Comparison of ENCODE assay signal across 9 cellular contexts in the genomic region with DNA sequence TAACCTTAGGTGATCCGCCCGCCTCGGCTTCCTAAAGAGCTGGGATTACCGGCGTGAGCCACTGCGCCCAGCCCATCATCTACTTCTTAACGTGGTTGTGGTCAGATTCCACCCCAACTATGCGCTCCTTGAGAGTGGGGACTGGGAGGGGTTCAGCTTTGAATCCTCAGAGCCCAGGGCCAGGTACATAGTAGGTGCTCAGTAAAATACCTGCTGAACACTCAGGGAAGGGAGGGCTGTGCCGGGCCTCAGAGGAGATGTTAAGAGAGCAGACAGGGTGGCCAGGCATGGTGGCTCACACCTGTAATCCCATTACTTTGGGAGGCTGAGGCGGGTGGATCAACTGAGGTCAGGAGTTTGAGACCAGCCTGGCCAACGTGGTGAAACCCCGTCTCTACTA. TPM values are rescaled to one million over a fixed set of nuclear protein-coding genes. Genes with fewer than 3 reads are reported as not detected.
A peak's percentile ranks its signal among the peaks of the same experiment; 100 is the strongest.
DNase-seq lines count a peak whose midpoint lies in the region; ATAC-seq, FAIRE-seq and TF ChIP-seq lines count a peak whose summit lies in the region.
"Had no signal": no experiment of that assay in that cellular context is flagged by ENCODE, and none has a peak within 500 bp of the region (broad histone marks: within the 10 kb centered on the region; RNA-seq: fewer than 3 reads in every experiment).

No MANE protein-coding gene starts in this region.

- CTCF ChIA-PET in K562 (lab: Yijun Ruan, JAX; ENCODE audit: low intra/inter-chr PET ratio), result no interaction called here

- ATAC-seq in right cardiac atrium, result no peak
- ATAC-seq in left ventricle myocardium superior, result no peak
- no peak for ATAC-seq in K562
- no peak for ATAC-seq in natural killer cell
- ATAC-seq in HG02642 (IDR thresholded peaks at IDR 0.05; ENCODE audit: poor library complexity, unreplicated experiment), result no peak

- H3K4me1 ChIP-seq in right cardiac atrium (ENCODE audit: control insufficient read depth, insufficient read depth, low read length) (peaks cover 4% of the 10 kb centered on the region), K562 (replicated peaks in 1 of 2; ENCODE audit: control insufficient read depth in 2 of 2, insufficient read depth in 2 of 2, low read length in 2 of 2) (peaks cover 2 to 57% of the 10 kb centered on the region in 2 experiments; a peak in 3 of 5 replicates), vagina (peaks cover 64% of the 10 kb centered on the region)

- peaks cover 21 to 58% of the 10 kb centered on the region in 2 donors for H3K4me1 Mint-ChIP-seq in natural killer cell

- 87% methylated on average over 12 of the region's 12 CpGs for WGBS in right cardiac atrium
- 77% methylated on average over 8 of the region's 12 CpGs for WGBS in K562 (ENCODE audit: insufficient coverage, low coverage, missing lambda C conversion rate)

- peak overlapping the region; percentile 94 to 97 for H3K27ac Mint-ChIP-seq in natural killer cell

- H3K36me3 Mint-ChIP-seq in natural killer cell, result no peaks in the 10 kb centered on the region

- no peak for TF ChIP-seq EP300 in K562 (IDR thresholded peaks at IDR 0.05; ENCODE audit: low read length)

- H3K27ac ChIP-seq in right cardiac atrium (ENCODE audit: low read length), result peak overlapping the region; percentile 37
- peak overlapping the region; percentile 74; the same call in 2 of the 3 replicates for H3K27ac ChIP-seq in K562 (ENCODE audit: extremely low read depth, low read depth, low read length)
- H3K27ac ChIP-seq in vagina, result peak overlapping the region; percentile 98

- peak overlapping the region in 1 of 2 experiments; percentile 68; a peak in 2 of 4 replicates for H3K9ac ChIP-seq in K562 (ENCODE audit: insufficient read depth in 1 of 2, low read depth in 2 of 2, low read length in 2 of 2)

- H3K36me3 ChIP-seq in K562 (ENCODE audit: control insufficient read depth, insufficient read depth, low read length) (peaks cover 5% of the 10 kb centered on the region; the same call in 1 of the 3 replicates), vagina (no peaks in the 10 kb centered on the region)

- H3K4me3 ChIP-seq in right cardiac atrium (ENCODE audit: low read length) (no peak overlapping the region), K562 (no peak overlapping the region), vagina (no peak overlapping the region)

- no peaks in the 10 kb centered on the region for H3K27me3 ChIP-seq in right cardiac atrium (ENCODE audit: control insufficient read depth, insufficient read depth)
- no peaks in the 10 kb centered on the region for H3K27me3 ChIP-seq in K562 (ENCODE audit: control insufficient read depth in 2 of 2, insufficient read depth in 2 of 2, low read length in 2 of 2)
- H3K27me3 ChIP-seq in vagina, result no peaks in the 10 kb centered on the region

- no TSS peak for BruUV-seq in K562 (replicated peaks; lab: Mats Ljungman, UMichigan)

- in situ Hi-C loops in K562 (cut with MboI), result no loop called here
- in situ Hi-C loops in G401 (cut with HindIII; ENCODE audit: low sequenced_read_pairs), result no loop called here

- H2AFZ ChIP-seq in K562 (ENCODE audit: low read depth, low read length), result no peak overlapping the region

- H3K4me3 Mint-ChIP-seq in natural killer cell, result no peak overlapping the region

- peaks cover 23% of the 10 kb centered on the region for H3K79me2 ChIP-seq in K562 (ENCODE audit: control insufficient read depth, insufficient read depth, low read length)

- DNase-seq in right cardiac atrium, result no peak
- no peak for DNase-seq in left ventricle myocardium superior
- DNase-seq in K562 (ENCODE audit: extremely low read depth in 1 of 4, low spot score in 3 of 4), result no peak
- no peak for DNase-seq in natural killer cell
- no peak for DNase-seq in vagina (ENCODE audit: extremely low spot score in 2 of 2)
- no peak for DNase-seq in G401 (ENCODE audit: low spot score)
- no peak for DNase-seq in NCI-H2107 treated with DMSO at 0.1 percent for 48 hours (lab: John Stamatoyannopoulos, UW; ENCODE audit: unreplicated experiment)
- DNase-seq: NCI-H2171 treated with DMSO at 0.1 percent for 48 hours had no signal

- no peaks in the 10 kb centered on the region for H3K9me3 Mint-ChIP-seq in natural killer cell

- POLR2A ChIA-PET in K562 (lab: Yijun Ruan, JAX), result interaction anchor here (1.2 to 2.1 kb wide), 2 partner anchors 13 to 15 kb away, joined by 3 to 10 read pairs; no protein-coding TSS in a partner anchor

- no peaks in the 10 kb centered on the region for H3K9me1 ChIP-seq in K562 (ENCODE audit: control insufficient read depth, insufficient read depth, low read length)

- TF ChIP-seq POLR2A in K562 (conservative IDR thresholded peaks at IDR 0.05), result no peak
- no peak for TF ChIP-seq POLR2A in vagina (IDR thresholded peaks at IDR 0.05)

- no peaks in the 10 kb centered on the region for H3K27me3 Mint-ChIP-seq in natural killer cell (ENCODE audit: low read depth in 2 of 2)

- TF ChIP-seq CTCF in K562 (IDR thresholded peaks at IDR 0.05 in 2 of 3, conservative IDR thresholded peaks at IDR 0.05 in 1 of 3; ENCODE audit: insufficient read depth in 2 of 3, low read depth in 1 of 3, low read length in 3 of 3), result no peak
- no peak for TF ChIP-seq CTCF in natural killer cell (IDR thresholded peaks at IDR 0.05)
- TF ChIP-seq CTCF in vagina (IDR thresholded peaks at IDR 0.05), result no peak

- H4K20me1 ChIP-seq in K562 (replicated peaks; ENCODE audit: control insufficient read depth, insufficient read depth, low read length), result no peaks in the 10 kb centered on the region

- TF ChIP-seq RAD21 in K562 (CRISPR knock-in tag; conservative IDR thresholded peaks at IDR 0.05 in 1 of 2, IDR thresholded peaks at IDR 0.05 in 1 of 2), result no peak

- H3K9me3 ChIP-seq in right cardiac atrium (ENCODE audit: control insufficient read depth, low read length) (no peaks in the 10 kb centered on the region), K562 (replicated peaks; ENCODE audit: control insufficient read depth, insufficient read depth, low read depth, low read length) (no peaks in the 10 kb centered on the region), vagina (no peaks in the 10 kb centered on the region)

- 0 out of 2 replicates have a peak overlapping the region, but pooled peaks have one; percentile 37 for H3K4me2 ChIP-seq in K562 (ENCODE audit: insufficient read depth, low read length)

- intact Hi-C loops in right cardiac atrium (cut with DNase I) (no loop called here), left ventricle myocardium superior (cut with micrococcal nuclease) (no loop called here), K562 (cut with micrococcal nuclease) (no loop called here), natural killer cell (cut with micrococcal nuclease) (no loop called here), vagina (cut with DNase I) (loop anchor here (5.0 kb wide), 1 partner anchor 42 kb away; no protein-coding TSS in a partner anchor)

- no peak for FAIRE-seq in K562 (lab: Jason Lieb, UNC)

RNA-seq across cellular contexts. Expression of a gene that starts 1.2 kb away (rescaled TPM):
- 100 to 1,000 TPM; 438 to 693 (median 551) TPM for total RNA-seq in right cardiac atrium
- polyA plus RNA-seq in right cardiac atrium, result 1,338 TPM
- 1,086 TPM for total RNA-seq in left ventricle myocardium superior
- 14.2 and 41.4 TPM in 2 replicates for total RNA-seq in K562 (2011; cell fraction: chromatin; rRNA removed; ENCODE audit: low replicate concordance)
- total RNA-seq in K562 (2011; cell fraction: nucleolus; rRNA removed), result 152 and 183 TPM in 2 replicates
- total RNA-seq in K562 (2011; cell fraction: nucleoplasm; rRNA removed), result 99.6 and 131 TPM in 2 replicates
- total RNA-seq in K562 (2014; rRNA removed), result 373 and 487 TPM in 2 replicates
- 94.3 and 160 TPM in 2 replicates for total RNA-seq in K562 (2014; rRNA removed; fragmentation: Illumina TruSeq; extraction: Trizol)
- 455 and 466 TPM in 2 replicates for total RNA-seq in K562 (2015; rRNA removed; fragmentation: Illumina TruSeq; extraction: Trizol)
- 330 and 373 TPM in 2 replicates for total RNA-seq in K562 (2021)
- 800 and 995 TPM in 2 replicates for polyA plus RNA-seq in K562 (2011; rRNA removed)
- polyA plus RNA-seq in K562 (2011; cell fraction: cytosol; rRNA removed), result 1,618 and 2,500 TPM in 2 replicates
- polyA plus RNA-seq in K562 (2011; cell fraction: nucleus; rRNA removed), result 492 and 635 TPM in 2 replicates
- polyA plus RNA-seq in K562 (2012), result 1,292 and 1,616 TPM in 2 replicates
- 189 and 298 TPM in 2 replicates for polyA plus RNA-seq in K562 (2014; fragmentation: Illumina TruSeq; extraction: Trizol)
- polyA plus RNA-seq in K562 (2014; fragmentation: Nextera tagmentation; extraction: Ambion mirVana), result 100 to 1,000 TPM; 240 to 301 TPM
- 474 and 680 TPM in 2 replicates for polyA plus RNA-seq in K562 (2014; rRNA removed)
- 187 and 354 TPM in 2 replicates for polyA minus RNA-seq in K562 (2011; rRNA and poly(A)+ RNA removed)
- polyA minus RNA-seq in K562 (2011; cell fraction: cytosol; rRNA and poly(A)+ RNA removed), result 194 and 200 TPM in 2 replicates
- 64.1 and 86.9 TPM in 2 replicates for polyA minus RNA-seq in K562 (2011; cell fraction: nucleus; rRNA and poly(A)+ RNA removed)
- total RNA-seq in natural killer cell, result 100 to 1,000 TPM; 195 to 218 (median 214) TPM
- total RNA-seq in vagina, result 1,638 TPM
- total RNA-seq in G401 (2014; rRNA removed; shearing (Covaris generic)), result 435 and 601 TPM in 2 replicates

RNA-seq across cellular contexts. Expression of a gene that starts 11.9 kb away (rescaled TPM):
- total RNA-seq in right cardiac atrium (10 to 100 TPM; 13.5 to 16.4 (median 14.4) TPM), left ventricle myocardium superior (12.0 TPM), K562 (2014; rRNA removed) (40.9 and 42.2 TPM in 2 replicates), K562 (2014; rRNA removed; fragmentation: Illumina TruSeq; extraction: Trizol) (8.4 and 13.9 TPM in 2 replicates), K562 (2015; rRNA removed; fragmentation: Illumina TruSeq; extraction: Trizol) (29.1 and 33.7 TPM in 2 replicates), K562 (2021) (26.8 and 28.5 TPM in 2 replicates), natural killer cell (10 to 100 TPM; 28.0 to 45.1 (median 39.0) TPM), vagina (28.2 TPM)
- polyA plus RNA-seq in right cardiac atrium (16.3 TPM), K562 (2011; rRNA removed) (17.2 and 19.8 TPM in 2 replicates), K562 (2014; fragmentation: Illumina TruSeq; extraction: Trizol) (33.6 and 34.3 TPM in 2 replicates), K562 (2014; fragmentation: Nextera tagmentation; extraction: Ambion mirVana) (10 to 100 TPM in 1 of 2 experiments, 1 to 10 TPM in 1; 2.8 to 10.5 TPM), K562 (2014; rRNA removed) (40.8 and 41.4 TPM in 2 replicates)
- total RNA-seq in K562 (2011; cell fraction: chromatin; rRNA removed; ENCODE audit: low replicate concordance), result 24.1 and 61.4 TPM in 2 replicates
- 43.3 and 44.0 TPM in 2 replicates for total RNA-seq in K562 (2011; cell fraction: nucleolus; rRNA removed)
- total RNA-seq in K562 (2011; cell fraction: nucleoplasm; rRNA removed), result 30.8 and 31.2 TPM in 2 replicates
- 19.6 and 24.7 TPM in 2 replicates for polyA plus RNA-seq in K562 (2011; cell fraction: cytosol; rRNA removed)
- polyA plus RNA-seq in K562 (2011; cell fraction: nucleus; rRNA removed), result 38.3 and 48.3 TPM in 2 replicates
- polyA plus RNA-seq in K562 (2012), result 25.1 and 27.1 TPM in 2 replicates
- 7.3 and 8.8 TPM in 2 replicates for polyA minus RNA-seq in K562 (2011; rRNA and poly(A)+ RNA removed)
- polyA minus RNA-seq in K562 (2011; cell fraction: cytosol; rRNA and poly(A)+ RNA removed), result 8.7 and 12.7 TPM in 2 replicates
- 7.2 and 10.0 TPM in 2 replicates for polyA minus RNA-seq in K562 (2011; cell fraction: nucleus; rRNA and poly(A)+ RNA removed)
- total RNA-seq in G401 (2014; rRNA removed; shearing (Covaris generic)), result 30.2 and 44.8 TPM in 2 replicates

RNA-seq across cellular contexts. Expression of a gene that starts 15.7 kb away (rescaled TPM):
- total RNA-seq in right cardiac atrium, result 10 to 100 TPM; 18.6 to 21.7 (median 20.4) TPM
- 21.0 TPM for polyA plus RNA-seq in right cardiac atrium
- 21.5 TPM for total RNA-seq in left ventricle myocardium superior
- 8.1 and 23.1 TPM in 2 replicates for total RNA-seq in K562 (2011; cell fraction: chromatin; rRNA removed; ENCODE audit: low replicate concordance)
- 20.8 and 21.3 TPM in 2 replicates for total RNA-seq in K562 (2011; cell fraction: nucleolus; rRNA removed)
- total RNA-seq in K562 (2011; cell fraction: nucleoplasm; rRNA removed), result 19.4 and 21.3 TPM in 2 replicates
- total RNA-seq in K562 (2014; rRNA removed), result 38.8 and 55.8 TPM in 2 replicates
- total RNA-seq in K562 (2014; rRNA removed; fragmentation: Illumina TruSeq; extraction: Trizol), result 27.6 and 29.0 TPM in 2 replicates
- 30.9 and 32.5 TPM in 2 replicates for total RNA-seq in K562 (2015; rRNA removed; fragmentation: Illumina TruSeq; extraction: Trizol)
- 47.5 and 50.0 TPM in 2 replicates for total RNA-seq in K562 (2021)
- polyA plus RNA-seq in K562 (2011; rRNA removed), result 42.8 and 51.4 TPM in 2 replicates
- 73.7 and 106 TPM in 2 replicates for polyA plus RNA-seq in K562 (2011; cell fraction: cytosol; rRNA removed)
- polyA plus RNA-seq in K562 (2011; cell fraction: nucleus; rRNA removed), result 34.8 and 35.2 TPM in 2 replicates
- 25.7 and 42.5 TPM in 2 replicates for polyA plus RNA-seq in K562 (2012)
- polyA plus RNA-seq in K562 (2014; fragmentation: Illumina TruSeq; extraction: Trizol), result 54.2 and 62.3 TPM in 2 replicates
- polyA plus RNA-seq in K562 (2014; fragmentation: Nextera tagmentation; extraction: Ambion mirVana), result 10 to 100 TPM in 1 of 2 experiments, 1 to 10 TPM in 1; 7.9 to 11.8 TPM
- 45.7 and 47.8 TPM in 2 replicates for polyA plus RNA-seq in K562 (2014; rRNA removed)
- 21.5 and 27.1 TPM in 2 replicates for polyA minus RNA-seq in K562 (2011; rRNA and poly(A)+ RNA removed)
- 30.1 and 30.4 TPM in 2 replicates for polyA minus RNA-seq in K562 (2011; cell fraction: cytosol; rRNA and poly(A)+ RNA removed)
- 8.6 and 12.3 TPM in 2 replicates for polyA minus RNA-seq in K562 (2011; cell fraction: nucleus; rRNA and poly(A)+ RNA removed)
- 10 to 100 TPM in 2 of 3 donors, 1 to 10 TPM in 1; 8.3 to 14.2 (median 13.4) TPM for total RNA-seq in natural killer cell
- 6.4 TPM for total RNA-seq in vagina
- 49.0 and 62.3 TPM in 2 replicates for total RNA-seq in G401 (2014; rRNA removed; shearing (Covaris generic))

RNA-seq across cellular contexts. Expression of a gene that starts 22.6 kb away (rescaled TPM):
- total RNA-seq in right cardiac atrium (100 to 1,000 TPM in 1 of 4 donors, 10 to 100 TPM in 3; 84.8 to 105 (median 92.5) TPM), left ventricle myocardium superior (82.7 TPM), K562 (2014; rRNA removed) (9.4 and 11.9 TPM in 2 replicates), K562 (2014; rRNA removed; fragmentation: Illumina TruSeq; extraction: Trizol) (2.9 and 3.3 TPM in 2 replicates), K562 (2015; rRNA removed; fragmentation: Illumina TruSeq; extraction: Trizol) (4.0 and 4.6 TPM in 2 replicates), K562 (2021) (9.9 and 11.0 TPM in 2 replicates), natural killer cell (10 to 100 TPM; 25.1 to 38.5 (median 25.8) TPM), vagina (108 TPM)
- polyA plus RNA-seq in right cardiac atrium (82.1 TPM), K562 (2011; rRNA removed) (6.7 and 9.9 TPM in 2 replicates), K562 (2014; fragmentation: Illumina TruSeq; extraction: Trizol) (5.5 and 6.6 TPM in 2 replicates), K562 (2014; fragmentation: Nextera tagmentation; extraction: Ambion mirVana) (under 1 TPM; 0.24 TPM), K562 (2014; rRNA removed) (13.2 and 13.8 TPM in 2 replicates)
- 9.1 and 30.1 TPM in 2 replicates for total RNA-seq in K562 (2011; cell fraction: chromatin; rRNA removed; ENCODE audit: low replicate concordance)
- 16.3 and 16.6 TPM in 2 replicates for total RNA-seq in K562 (2011; cell fraction: nucleolus; rRNA removed)
- 9.3 and 13.8 TPM in 2 replicates for total RNA-seq in K562 (2011; cell fraction: nucleoplasm; rRNA removed)
- 6.9 and 10.9 TPM in 2 replicates for polyA plus RNA-seq in K562 (2011; cell fraction: cytosol; rRNA removed)
- 18.4 and 22.5 TPM in 2 replicates for polyA plus RNA-seq in K562 (2011; cell fraction: nucleus; rRNA removed)
- 6.7 and 16.8 TPM in 2 replicates for polyA plus RNA-seq in K562 (2012)
- 7.9 and 10.8 TPM in 2 replicates for polyA minus RNA-seq in K562 (2011; rRNA and poly(A)+ RNA removed)
- 3.1 and 3.9 TPM in 2 replicates for polyA minus RNA-seq in K562 (2011; cell fraction: cytosol; rRNA and poly(A)+ RNA removed)
- polyA minus RNA-seq in K562 (2011; cell fraction: nucleus; rRNA and poly(A)+ RNA removed), result 5.8 and 8.2 TPM in 2 replicates
- total RNA-seq in G401 (2014; rRNA removed; shearing (Covaris generic)), result 80.9 and 98.8 TPM in 2 replicates

RNA-seq across cellular contexts. Expression of a gene that starts 34.8 kb away (rescaled TPM):
- total RNA-seq in right cardiac atrium (1 to 10 TPM; 1.9 to 4.8 (median 3.1) TPM), left ventricle myocardium superior (2.7 TPM), K562 (2014; rRNA removed) (18.6 and 21.2 TPM in 2 replicates), K562 (2014; rRNA removed; fragmentation: Illumina TruSeq; extraction: Trizol) (7.4 and 9.7 TPM in 2 replicates), K562 (2015; rRNA removed; fragmentation: Illumina TruSeq; extraction: Trizol) (9.3 and 9.4 TPM in 2 replicates), K562 (2021) (29.9 and 36.2 TPM in 2 replicates), natural killer cell (100 to 1,000 TPM; 163 to 189 (median 163) TPM), vagina (34.1 TPM)
- polyA plus RNA-seq in right cardiac atrium (1.4 TPM), K562 (2011; rRNA removed) (11.5 and 14.9 TPM in 2 replicates), K562 (2014; fragmentation: Illumina TruSeq; extraction: Trizol) (32.1 and 36.0 TPM in 2 replicates), K562 (2014; fragmentation: Nextera tagmentation; extraction: Ambion mirVana) (under 1 TPM; 0.10 to 0.17 TPM), K562 (2014; rRNA removed) (8.7 and 10.4 TPM in 2 replicates)
- total RNA-seq in K562 (2011; cell fraction: chromatin; rRNA removed; ENCODE audit: low replicate concordance), result 27.4 and 84.8 TPM in 2 replicates
- 40.0 and 41.0 TPM in 2 replicates for total RNA-seq in K562 (2011; cell fraction: nucleolus; rRNA removed)
- 21.5 and 25.7 TPM in 2 replicates for total RNA-seq in K562 (2011; cell fraction: nucleoplasm; rRNA removed)
- polyA plus RNA-seq in K562 (2011; cell fraction: cytosol; rRNA removed), result 10.1 and 21.2 TPM in 2 replicates
- polyA plus RNA-seq in K562 (2011; cell fraction: nucleus; rRNA removed), result 23.7 and 33.6 TPM in 2 replicates
- 34.0 and 58.5 TPM in 2 replicates for polyA plus RNA-seq in K562 (2012)
- 16.7 and 17.5 TPM in 2 replicates for polyA minus RNA-seq in K562 (2011; rRNA and poly(A)+ RNA removed)
- polyA minus RNA-seq in K562 (2011; cell fraction: cytosol; rRNA and poly(A)+ RNA removed), result 12.7 and 19.9 TPM in 2 replicates
- polyA minus RNA-seq in K562 (2011; cell fraction: nucleus; rRNA and poly(A)+ RNA removed), result 13.7 and 15.5 TPM in 2 replicates
- total RNA-seq in G401 (2014; rRNA removed; shearing (Covaris generic)), result 13.2 and 21.9 TPM in 2 replicates

Comparison
In these comparisons a context has a peak if more than half of its experiments do, and no peak if none do; other contexts are left out.
1. H3K27ac ChIP-seq: peak in every context shown above with its lines; median percentile 98 in vagina; 74 in K562; 37 in right cardiac atrium.